Comparison of ENCODE assay signal across 19 cellular contexts in the genomic region with DNA sequence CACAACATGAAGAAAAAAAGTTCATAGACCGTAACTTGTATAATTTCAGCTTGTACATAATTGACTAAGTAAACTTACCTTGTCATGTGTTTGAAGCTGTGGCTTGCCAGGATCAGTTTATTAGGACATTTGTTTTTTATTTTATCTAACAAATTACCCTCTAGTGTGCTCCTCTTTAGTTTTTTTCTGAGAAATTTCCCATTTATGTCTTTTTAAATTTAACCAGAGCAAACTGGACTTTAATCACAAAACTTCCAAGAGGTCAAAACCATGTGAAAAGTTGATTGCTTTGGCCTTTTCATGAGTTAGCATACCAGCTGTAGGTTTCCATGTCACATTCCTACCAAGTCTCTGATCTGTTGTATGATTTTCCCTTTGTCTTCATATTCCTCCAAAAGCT. TPM values are rescaled to one million over a fixed set of nuclear protein-coding genes. Genes with fewer than 3 reads are reported as not detected.
DNase-seq lines count a peak whose midpoint lies in the region; ATAC-seq and TF ChIP-seq lines count a peak whose summit lies in the region.
"Had no signal": no experiment of that assay in that cellular context is flagged by ENCODE, and none has a peak within 500 bp of the region (broad histone marks: within the 10 kb centered on the region; RNA-seq: fewer than 3 reads in every experiment).

No MANE protein-coding gene starts in this region.

- peaks cover 10% of the 10 kb centered on the region for H3F3A ChIP-seq in GM23338 (replicated peaks; ENCODE audit: low read depth)

- H3K4me1 Mint-ChIP-seq in GM23338 = 0 out of 3 replicates have a peak, but pooled peaks cover 4% of the 10 kb centered on the region
- peaks cover 5% of the 10 kb centered on the region; the same call in 1 of the 2 replicates for H3K4me1 Mint-ChIP-seq in WTC11
- peaks cover 17 to 36% of the 10 kb centered on the region in 2 donors for H3K4me1 Mint-ChIP-seq in immature natural killer cell
- peaks cover 9% of the 10 kb centered on the region for H3K4me1 Mint-ChIP-seq in progenitor cell of endocrine pancreas (ENCODE audit: low read depth)

- no peaks in the 10 kb centered on the region for H3K9me2 ChIP-seq in GM23338 (ENCODE audit: insufficient read depth)

- no peaks in the 10 kb centered on the region for H3K4me1 ChIP-seq in GM23338 (ENCODE audit: insufficient read depth)
- H3K4me1 ChIP-seq: BE2C had no signal

- peak overlapping the region; percentile 16; the same call in 1 of the 2 replicates for H3K27ac ChIP-seq in GM23338 (ENCODE audit: low read depth)
- H3K27ac ChIP-seq: HL-60, RWPE1 had no signal

- in situ Hi-C loops in ACHN (cut with HindIII; ENCODE audit: low pct_ligation_motif_present, low pct_unique_long_range_greater_than_20kb, low sequenced_read_pairs) = no loop called here

- H3K36me3 ChIP-seq in GM23338 (ENCODE audit: insufficient read depth) = peaks cover 25% of the 10 kb centered on the region; the same call in 1 of the 2 replicates

- CTCF ChIA-PET in WTC11 (lab: Charles Lee) = interaction anchor here (1.6 kb wide), 1 partner anchor 77 kb away, joined by 6 read pairs; no protein-coding TSS in a partner anchor

- H3K4me3 Mint-ChIP-seq in GM23338 = no peak overlapping the region
- H3K4me3 Mint-ChIP-seq in WTC11 = no peak overlapping the region
- no peak overlapping the region for H3K4me3 Mint-ChIP-seq in immature natural killer cell
- no peak overlapping the region for H3K4me3 Mint-ChIP-seq in progenitor cell of endocrine pancreas (ENCODE audit: low read depth)
- H3K4me3 Mint-ChIP-seq: CD14-positive monocyte; CD8-positive, alpha-beta memory T cell had no signal

- DNase-seq in GM23338 (ENCODE audit: low spot score) = no peak
- no peak for DNase-seq in WTC11 (ENCODE audit: low spot score)
- DNase-seq in immature natural killer cell = no peak
- DNase-seq in progenitor cell of endocrine pancreas (ENCODE audit: low spot score, unreplicated experiment) = no peak
- no peak for DNase-seq in activated CD4-positive, alpha-beta T cell treated with anti-CD3 and anti-CD28 coated beads for 48 hours
- DNase-seq in ACHN = no peak
- DNase-seq: BE2C; CD8-positive, alpha-beta memory T cell; DMS79 treated with DMSO at 0.1 percent for 48 hours; NCI-H1048; NCI-H1417; NCI-H1694; NCI-H2029 treated with DMSO at 0.1 percent for 48 hours; NCI-H526 treated with DMSO at 0.1 percent for 48 hours; SHP77 had no signal

- no peak overlapping the region for H2AFZ ChIP-seq in GM23338

- no peak overlapping the region for H3K4me3 ChIP-seq in GM23338

- TF ChIP-seq CTCF in GM23338 (conservative IDR thresholded peaks at IDR 0.05; ENCODE audit: low read depth in 2 of 2) = no peak
- no peak for TF ChIP-seq CTCF in WTC11 (IDR thresholded peaks at IDR 0.05)
- no peak for TF ChIP-seq CTCF in progenitor cell of endocrine pancreas (IDR thresholded peaks at IDR 0.05; ENCODE audit: unreplicated experiment)

- H3K9me3 Mint-ChIP-seq in GM23338 (no peaks in the 10 kb centered on the region), WTC11 (no peaks in the 10 kb centered on the region), immature natural killer cell (no peaks in the 10 kb centered on the region), progenitor cell of endocrine pancreas (ENCODE audit: low read depth) (no peaks in the 10 kb centered on the region)
- H3K9me3 Mint-ChIP-seq: CD14-positive monocyte; CD8-positive, alpha-beta memory T cell had no signal

- H3K36me3 Mint-ChIP-seq in GM23338 (ENCODE audit: low read depth) (peaks cover 63% of the 10 kb centered on the region), WTC11 (peaks cover 51% of the 10 kb centered on the region), immature natural killer cell (peaks cover 9 to 51% (median 42%) of the 10 kb centered on the region in 3 donors), progenitor cell of endocrine pancreas (ENCODE audit: insufficient read depth) (peaks cover 40% of the 10 kb centered on the region)

- H4K20me1 ChIP-seq in GM23338 (replicated peaks; ENCODE audit: insufficient read depth) = peaks cover 7% of the 10 kb centered on the region

- ATAC-seq in GM23338 = no peak
- no peak for ATAC-seq in WTC11
- ATAC-seq in HG03378 (IDR thresholded peaks at IDR 0.05; ENCODE audit: unreplicated experiment) = no peak

- no peak overlapping the region for H3K27ac Mint-ChIP-seq in GM23338
- 0 out of 2 replicates have a peak overlapping the region, but pooled peaks have one; percentile 48 for H3K27ac Mint-ChIP-seq in WTC11
- peak overlapping the region in 5 of 6 donors; percentile 24 to 78 (median 55) for H3K27ac Mint-ChIP-seq in immature natural killer cell
- H3K27ac Mint-ChIP-seq in progenitor cell of endocrine pancreas = peak overlapping the region; percentile 80

- H3K27me3 ChIP-seq in GM23338 (ENCODE audit: insufficient read depth) = no peaks in the 10 kb centered on the region
- H3K27me3 ChIP-seq: BE2C had no signal

- peaks cover 21% of the 10 kb centered on the region for H3K27me3 Mint-ChIP-seq in GM23338 (ENCODE audit: insufficient read depth, low read depth, poor library complexity)
- H3K27me3 Mint-ChIP-seq in WTC11 (ENCODE audit: low read depth) = no peaks in the 10 kb centered on the region
- peaks cover 2 to 21% (median 3%) of the 10 kb centered on the region in 3 donors for H3K27me3 Mint-ChIP-seq in immature natural killer cell (ENCODE audit: low read depth in 3 of 3)
- no peaks in the 10 kb centered on the region for H3K27me3 Mint-ChIP-seq in progenitor cell of endocrine pancreas
- H3K27me3 Mint-ChIP-seq: CD8-positive, alpha-beta memory T cell had no signal

- H3K4me2 ChIP-seq in GM23338 = no peak overlapping the region

- H3K79me2 ChIP-seq in GM23338 (replicated peaks; ENCODE audit: insufficient read depth) = peaks cover 14% of the 10 kb centered on the region

- POLR2A ChIA-PET in WTC11 (lab: Charles Lee) = no interaction called here

TF ChIP-seq in GM23338, 12 proteins besides CTCF, POLR2A, EP300 and RAD21 (continues in another document):
- TF ChIP-seq, protein P1, sequence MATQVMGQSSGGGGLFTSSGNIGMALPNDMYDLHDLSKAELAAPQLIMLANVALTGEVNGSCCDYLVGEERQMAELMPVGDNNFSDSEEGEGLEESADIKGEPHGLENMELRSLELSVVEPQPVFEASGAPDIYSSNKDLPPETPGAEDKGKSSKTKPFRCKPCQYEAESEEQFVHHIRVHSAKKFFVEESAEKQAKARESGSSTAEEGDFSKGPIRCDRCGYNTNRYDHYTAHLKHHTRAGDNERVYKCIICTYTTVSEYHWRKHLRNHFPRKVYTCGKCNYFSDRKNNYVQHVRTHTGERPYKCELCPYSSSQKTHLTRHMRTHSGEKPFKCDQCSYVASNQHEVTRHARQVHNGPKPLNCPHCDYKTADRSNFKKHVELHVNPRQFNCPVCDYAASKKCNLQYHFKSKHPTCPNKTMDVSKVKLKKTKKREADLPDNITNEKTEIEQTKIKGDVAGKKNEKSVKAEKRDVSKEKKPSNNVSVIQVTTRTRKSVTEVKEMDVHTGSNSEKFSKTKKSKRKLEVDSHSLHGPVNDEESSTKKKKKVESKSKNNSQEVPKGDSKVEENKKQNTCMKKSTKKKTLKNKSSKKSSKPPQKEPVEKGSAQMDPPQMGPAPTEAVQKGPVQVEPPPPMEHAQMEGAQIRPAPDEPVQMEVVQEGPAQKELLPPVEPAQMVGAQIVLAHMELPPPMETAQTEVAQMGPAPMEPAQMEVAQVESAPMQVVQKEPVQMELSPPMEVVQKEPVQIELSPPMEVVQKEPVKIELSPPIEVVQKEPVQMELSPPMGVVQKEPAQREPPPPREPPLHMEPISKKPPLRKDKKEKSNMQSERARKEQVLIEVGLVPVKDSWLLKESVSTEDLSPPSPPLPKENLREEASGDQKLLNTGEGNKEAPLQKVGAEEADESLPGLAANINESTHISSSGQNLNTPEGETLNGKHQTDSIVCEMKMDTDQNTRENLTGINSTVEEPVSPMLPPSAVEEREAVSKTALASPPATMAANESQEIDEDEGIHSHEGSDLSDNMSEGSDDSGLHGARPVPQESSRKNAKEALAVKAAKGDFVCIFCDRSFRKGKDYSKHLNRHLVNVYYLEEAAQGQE (IDR thresholded peaks at IDR 0.05; ENCODE audit: unreplicated experiment) = no peak
- TF ChIP-seq STAT1 (IDR thresholded peaks at IDR 0.05; ENCODE audit: unreplicated experiment) (no peak), JUNB (IDR thresholded peaks at IDR 0.05; ENCODE audit: unreplicated experiment) (no peak), EZH2phosphoT487 (IDR thresholded peaks at IDR 0.05; ENCODE audit: unreplicated experiment) (no peak)

TF ChIP-seq in WTC11, 78 proteins besides CTCF, POLR2A, EP300 and RAD21 (continues in another document):
- TF ChIP-seq, protein P2, sequence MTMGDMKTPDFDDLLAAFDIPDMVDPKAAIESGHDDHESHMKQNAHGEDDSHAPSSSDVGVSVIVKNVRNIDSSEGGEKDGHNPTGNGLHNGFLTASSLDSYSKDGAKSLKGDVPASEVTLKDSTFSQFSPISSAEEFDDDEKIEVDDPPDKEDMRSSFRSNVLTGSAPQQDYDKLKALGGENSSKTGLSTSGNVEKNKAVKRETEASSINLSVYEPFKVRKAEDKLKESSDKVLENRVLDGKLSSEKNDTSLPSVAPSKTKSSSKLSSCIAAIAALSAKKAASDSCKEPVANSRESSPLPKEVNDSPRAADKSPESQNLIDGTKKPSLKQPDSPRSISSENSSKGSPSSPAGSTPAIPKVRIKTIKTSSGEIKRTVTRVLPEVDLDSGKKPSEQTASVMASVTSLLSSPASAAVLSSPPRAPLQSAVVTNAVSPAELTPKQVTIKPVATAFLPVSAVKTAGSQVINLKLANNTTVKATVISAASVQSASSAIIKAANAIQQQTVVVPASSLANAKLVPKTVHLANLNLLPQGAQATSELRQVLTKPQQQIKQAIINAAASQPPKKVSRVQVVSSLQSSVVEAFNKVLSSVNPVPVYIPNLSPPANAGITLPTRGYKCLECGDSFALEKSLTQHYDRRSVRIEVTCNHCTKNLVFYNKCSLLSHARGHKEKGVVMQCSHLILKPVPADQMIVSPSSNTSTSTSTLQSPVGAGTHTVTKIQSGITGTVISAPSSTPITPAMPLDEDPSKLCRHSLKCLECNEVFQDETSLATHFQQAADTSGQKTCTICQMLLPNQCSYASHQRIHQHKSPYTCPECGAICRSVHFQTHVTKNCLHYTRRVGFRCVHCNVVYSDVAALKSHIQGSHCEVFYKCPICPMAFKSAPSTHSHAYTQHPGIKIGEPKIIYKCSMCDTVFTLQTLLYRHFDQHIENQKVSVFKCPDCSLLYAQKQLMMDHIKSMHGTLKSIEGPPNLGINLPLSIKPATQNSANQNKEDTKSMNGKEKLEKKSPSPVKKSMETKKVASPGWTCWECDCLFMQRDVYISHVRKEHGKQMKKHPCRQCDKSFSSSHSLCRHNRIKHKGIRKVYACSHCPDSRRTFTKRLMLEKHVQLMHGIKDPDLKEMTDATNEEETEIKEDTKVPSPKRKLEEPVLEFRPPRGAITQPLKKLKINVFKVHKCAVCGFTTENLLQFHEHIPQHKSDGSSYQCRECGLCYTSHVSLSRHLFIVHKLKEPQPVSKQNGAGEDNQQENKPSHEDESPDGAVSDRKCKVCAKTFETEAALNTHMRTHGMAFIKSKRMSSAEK (CRISPR knock-in tag; IDR thresholded peaks at IDR 0.05; ENCODE audit: borderline replicate concordance) = no peak
- TF ChIP-seq JAZF1 (CRISPR knock-in tag; IDR thresholded peaks at IDR 0.05) = no peak

RNA-seq across cellular contexts. Expression of a gene that starts 42.5 kb away (rescaled TPM):
- 26.7 and 27.8 TPM in 2 replicates for total RNA-seq in GM23338 (2014; rRNA removed; shearing (Covaris generic))
- polyA plus RNA-seq in GM23338 (2016; fragmentation: Nextera tagmentation; extraction: Ambion mirVana) = 2.6 and 4.2 TPM in 2 replicates
- total RNA-seq in WTC11 (2021) = 13.9 to 15.9 TPM (median 15.3 TPM) in 3 replicates
- polyA plus RNA-seq in immature natural killer cell = 1 to 10 TPM; 3.8 to 7.1 (median 5.6) TPM
- 27.5 and 31.1 TPM in 2 replicates for total RNA-seq in progenitor cell of endocrine pancreas
